Comparison of ENCODE assay signal across 11 cellular contexts in genomic region chr1:209646558-209646957, GRCh38. TPM values are rescaled to one million over a fixed set of nuclear protein-coding genes. Genes with fewer than 3 reads are reported as not detected.
DNase-seq lines count a peak whose midpoint lies in the region; ATAC-seq and TF ChIP-seq lines count a peak whose summit lies in the region.
"Had no signal": no experiment of that assay in that cellular context is flagged by ENCODE, and none has a peak within 500 bp of the region (broad histone marks: within the 10 kb centered on the region; RNA-seq: fewer than 3 reads in every experiment).

No MANE protein-coding gene starts in this region.

- no peak overlapping the region for H2AFZ ChIP-seq in osteoblast (ENCODE audit: low read length)

- no peaks in the 10 kb centered on the region for H3K36me3 ChIP-seq in osteoblast (ENCODE audit: insufficient read depth, low read length)

- no peak for TF ChIP-seq POLR2A in NB4 (IDR thresholded peaks at IDR 0.05; ENCODE audit: extremely low read depth, insufficient read length)

- intact Hi-C loops in dendritic cell treated with granulocyte-macrophage colony-stimulating factor and Interleukin-4, amounts not matched to agents 40 ng/mL and 50 ng/mL, for 4 days (cut with micrococcal nuclease) = loop anchor here (5.0 kb wide), 1 partner anchor 46 kb away; no protein-coding TSS in a partner anchor

- peaks cover 77% of the 10 kb centered on the region for H3K4me1 Mint-ChIP-seq in dendritic cell treated with granulocyte-macrophage colony-stimulating factor and Interleukin-4, amounts not matched to agents 40 ng/mL and 50 ng/mL, for 4 days (ENCODE audit: low read depth)

- no peak overlapping the region for H3K4me3 ChIP-seq in NB4 (ENCODE audit: low read depth, low read length)
- H3K4me3 ChIP-seq in osteoblast (ENCODE audit: insufficient read depth, low read length) = no peak overlapping the region

- no peak overlapping the region for H3K4me3 Mint-ChIP-seq in dendritic cell treated with granulocyte-macrophage colony-stimulating factor and Interleukin-4, amounts not matched to agents 40 ng/mL and 50 ng/mL, for 4 days
- H3K4me3 Mint-ChIP-seq: activated CD8-positive, alpha-beta T cell treated with anti-CD3 and anti-CD28 coated beads for 36 hours had no signal

- peaks cover 63% of the 10 kb centered on the region for H3K4me1 ChIP-seq in osteoblast (ENCODE audit: insufficient read depth, low read length)

- peak overlapping the region; percentile 83 for H3K27ac Mint-ChIP-seq in dendritic cell treated with granulocyte-macrophage colony-stimulating factor and Interleukin-4, amounts not matched to agents 40 ng/mL and 50 ng/mL, for 4 days
- H3K27ac Mint-ChIP-seq: activated CD8-positive, alpha-beta T cell treated with anti-CD3 and anti-CD28 coated beads for 36 hours had no signal

- no peaks in the 10 kb centered on the region for H3K36me3 Mint-ChIP-seq in dendritic cell treated with granulocyte-macrophage colony-stimulating factor and Interleukin-4, amounts not matched to agents 40 ng/mL and 50 ng/mL, for 4 days (ENCODE audit: low read depth)
- H3K36me3 Mint-ChIP-seq: brain had no signal

- H3K4me2 ChIP-seq in osteoblast (ENCODE audit: insufficient read depth, low read length) = no peak overlapping the region

- no peak for ATAC-seq in GM19455 (IDR thresholded peaks at IDR 0.05; ENCODE audit: unreplicated experiment)
- ATAC-seq: activated CD8-positive, alpha-beta T cell treated with anti-CD3 and anti-CD28 coated beads for 36 hours had no signal

- TF ChIP-seq CTCF in NB4 (IDR thresholded peaks at IDR 0.05; ENCODE audit: low read depth, low read length) (peak; percentile 2), osteoblast (IDR thresholded peaks at IDR 0.05; ENCODE audit: extremely low read depth, low read depth, low read length) (peak; percentile 62), GM20000 (IDR thresholded peaks at IDR 0.05; ENCODE audit: extremely low read depth, missing control alignments) (no peak)

- DNase-seq in Daoy (ENCODE audit: low read depth) (peak; percentile 78), NB4 (ENCODE audit: low read depth) (no peak), osteoblast (ENCODE audit: insufficient read length, low spot score, missing footprints) (peak; percentile 50), NCI-H446 treated with DMSO at 0.1 percent for 48 hours (lab: John Stamatoyannopoulos, UW) (no peak), GM20000 (ENCODE audit: low spot score) (no peak)
- no peak for DNase-seq in activated CD8-positive, alpha-beta memory T cell treated with anti-CD3 and anti-CD28 coated beads, Interleukin-2, amount 50 U/mL, for 4 hours
- DNase-seq: activated CD8-positive, alpha-beta T cell treated with anti-CD3 and anti-CD28 coated beads for 36 hours; SHP77 had no signal

- H4K20me1 ChIP-seq in osteoblast (ENCODE audit: insufficient read depth, low read length) = no peaks in the 10 kb centered on the region

- H3K27me3 ChIP-seq in osteoblast (ENCODE audit: insufficient read depth, low read length) = no peaks in the 10 kb centered on the region

- H3K9me3 Mint-ChIP-seq in dendritic cell treated with granulocyte-macrophage colony-stimulating factor and Interleukin-4, amounts not matched to agents 40 ng/mL and 50 ng/mL, for 4 days = no peaks in the 10 kb centered on the region
- H3K9me3 Mint-ChIP-seq: activated CD8-positive, alpha-beta T cell treated with anti-CD3 and anti-CD28 coated beads for 36 hours; brain had no signal

- H3K79me2 ChIP-seq in osteoblast (ENCODE audit: insufficient read depth, low read length) = no peaks in the 10 kb centered on the region

- no peak overlapping the region for H3K27ac ChIP-seq in osteoblast (ENCODE audit: low read depth, low read length)

- H3K9me3 ChIP-seq in osteoblast (ENCODE audit: low read depth, low read length) = no peaks in the 10 kb centered on the region

- H3K27me3 Mint-ChIP-seq in dendritic cell treated with granulocyte-macrophage colony-stimulating factor and Interleukin-4, amounts not matched to agents 40 ng/mL and 50 ng/mL, for 4 days = peaks cover 15% of the 10 kb centered on the region
- H3K27me3 Mint-ChIP-seq: activated CD8-positive, alpha-beta T cell treated with anti-CD3 and anti-CD28 coated beads for 36 hours had no signal

RNA-seq across cellular contexts. Expression of gene LAMB3, which starts 5.7 kb away (rescaled TPM):
- total RNA-seq in Daoy (2014; rRNA removed; shearing (Covaris generic)) = 5.7 and 7.8 TPM in 2 replicates
- total RNA-seq in osteoblast = 5.4 and 9.7 TPM in 2 replicates

RNA-seq across cellular contexts. Expression of gene G0S2, which starts 28.7 kb away (rescaled TPM):
- total RNA-seq in Daoy (2014; rRNA removed; shearing (Covaris generic)) = 5.7 TPM in 1 of 2 replicates, not detected in the other
- 10.5 and 11.2 TPM in 2 replicates for total RNA-seq in osteoblast

RNA-seq across cellular contexts. Expression of gene HSD11B1, which starts 58.1 kb away (rescaled TPM):
- total RNA-seq in Daoy (2014; rRNA removed; shearing (Covaris generic)) = not detected in 2 replicates
- 0.88 and 1.8 TPM in 2 replicates for total RNA-seq in osteoblast

Comparison
In these comparisons a context has a peak if more than half of its experiments do, and no peak if none do; other contexts are left out.
1. DNase-seq: peak in Daoy (single experiment) and osteoblast (single experiment); none in NB4 (single experiment), NCI-H446 treated with DMSO at 0.1 percent for 48 hours (single experiment), activated CD8-positive, alpha-beta memory T cell treated with anti-CD3 and anti-CD28 coated beads, Interleukin-2, amount 50 U/mL, for 4 hours (single experiment) and GM20000 (single experiment).